Comparison of ENCODE assay signal across 8 cellular contexts in genomic region chr2:32947484-32948143, GRCh38. TPM values are rescaled to one million over a fixed set of nuclear protein-coding genes. Genes with fewer than 3 reads are reported as not detected.
A peak's percentile ranks its signal among the peaks of the same experiment; 100 is the strongest.
DNase-seq lines count a peak whose midpoint lies in the region; ATAC-seq and TF ChIP-seq lines count a peak whose summit lies in the region.

No MANE protein-coding gene starts in this region.

- H3K4me2 ChIP-seq in MM.1S (ENCODE audit: low read depth, low read length), result peak overlapping the region; percentile 77
- H3K4me2 ChIP-seq in parathyroid adenoma (ENCODE audit: low read length), result peak overlapping the region; percentile 84

- H3K36me3 ChIP-seq in MM.1S (replicated peaks; ENCODE audit: insufficient read depth, low read length), result no peaks in the 10 kb centered on the region
- no peaks in the 10 kb centered on the region for H3K36me3 ChIP-seq in parathyroid adenoma (ENCODE audit: control insufficient read depth, insufficient read depth, low read length)

- H3K27ac ChIP-seq in MM.1S (ENCODE audit: low read length), result no peak overlapping the region
- H3K27ac ChIP-seq in parathyroid adenoma, result no peak overlapping the region

- H3K9ac ChIP-seq in MM.1S (ENCODE audit: low read length), result no peak overlapping the region
- H3K9ac ChIP-seq in parathyroid adenoma, result no peak overlapping the region

- peaks cover 24% of the 10 kb centered on the region for H3K36me3 Mint-ChIP-seq in Calu3 (ENCODE audit: insufficient read depth, unreplicated experiment)
- peaks cover 5% of the 10 kb centered on the region for H3K36me3 Mint-ChIP-seq in glutamatergic neuron (ENCODE audit: unreplicated experiment)

- H3K79me2 ChIP-seq in MM.1S (ENCODE audit: low read length), result no peaks in the 10 kb centered on the region
- H3K79me2 ChIP-seq in parathyroid adenoma, result no peaks in the 10 kb centered on the region

- ATAC-seq in GM21526 (IDR thresholded peaks at IDR 0.05; ENCODE audit: low FRiP score, unreplicated experiment), result peak; percentile 32

- H3K27me3 ChIP-seq in MM.1S (replicated peaks; ENCODE audit: insufficient read depth, low read length) (0 out of 2 replicates have a peak, but pooled peaks cover 3% of the 10 kb centered on the region), parathyroid adenoma (ENCODE audit: control insufficient read depth, insufficient read depth, low read length) (no peaks in the 10 kb centered on the region)

- BruUV-seq in Calu3 (replicated peaks; lab: Mats Ljungman, UMichigan), result no TSS peak

- H3K27ac Mint-ChIP-seq in Calu3 (ENCODE audit: unreplicated experiment) (peak overlapping the region; percentile 47), glutamatergic neuron (ENCODE audit: unreplicated experiment) (no peak overlapping the region)

- peak overlapping the region; percentile 75 for H3K4me3 Mint-ChIP-seq in Calu3 (ENCODE audit: low read depth, unreplicated experiment)
- peak overlapping the region; percentile 89 for H3K4me3 Mint-ChIP-seq in glutamatergic neuron (ENCODE audit: unreplicated experiment)

- H3K9me2 ChIP-seq in MM.1S (replicated peaks; ENCODE audit: insufficient read depth, low read length), result no peaks in the 10 kb centered on the region

- H3K4me1 Mint-ChIP-seq in Calu3 (ENCODE audit: low read depth, unreplicated experiment) (peaks cover 15% of the 10 kb centered on the region), glutamatergic neuron (ENCODE audit: low read depth, unreplicated experiment) (peaks cover 5% of the 10 kb centered on the region)

- H4K20me1 ChIP-seq in MM.1S (ENCODE audit: insufficient read depth, low read length), result no peaks in the 10 kb centered on the region

- H3K27me3 Mint-ChIP-seq in Calu3 (ENCODE audit: unreplicated experiment), result no peaks in the 10 kb centered on the region
- H3K27me3 Mint-ChIP-seq in glutamatergic neuron (ENCODE audit: unreplicated experiment), result no peaks in the 10 kb centered on the region

- H2AFZ ChIP-seq in MM.1S (ENCODE audit: low read length) (peak overlapping the region; percentile 44; the same call in 1 of the 2 replicates), parathyroid adenoma (peak overlapping the region; percentile 80)

- intact Hi-C loops in Calu3 (cut with micrococcal nuclease; ENCODE audit: unreplicated experiment), result loop anchor here (2.0 to 10.0 kb wide), 3 partner anchors 85 to 427 kb away; no protein-coding TSS in a partner anchor

- CTCF ChIA-PET in Calu3 (lab: Charles Lee), result interaction anchor here (1.4 kb wide), 1 partner anchor 139 kb away, joined by 5 read pairs; no protein-coding TSS in a partner anchor

- peak; percentile 51 for DNase-seq in Calu3
- peak; percentile 38 for DNase-seq in MM.1S
- peak; percentile 69 for DNase-seq in activated effector memory CD4-positive, alpha-beta T cell treated with anti-CD3 and anti-CD28 coated beads, Interleukin-2, amount 50 U/mL, for 16 hours
- peak; percentile 52 for DNase-seq in glutamatergic neuron
- no peak for DNase-seq in cerebellar nuclear complex (lab: John Stamatoyannopoulos, UW)
- no peak for DNase-seq in superior temporal gyrus (ENCODE audit: extremely low spot score)

- TF ChIP-seq CTCF in Calu3 (IDR thresholded peaks at IDR 0.05; ENCODE audit: unreplicated experiment) (no peak), MM.1S (IDR thresholded peaks at IDR 0.05; ENCODE audit: low read length) (no peak), glutamatergic neuron (IDR thresholded peaks at IDR 0.05; ENCODE audit: partially characterized antibody, unreplicated experiment) (no peak), parathyroid adenoma (IDR thresholded peaks at IDR 0.05) (no peak)

- H3K9me3 Mint-ChIP-seq in Calu3 (ENCODE audit: low read depth, unreplicated experiment) (no peaks in the 10 kb centered on the region), glutamatergic neuron (ENCODE audit: unreplicated experiment) (peaks cover 3% of the 10 kb centered on the region)

- H3F3A ChIP-seq in MM.1S (ENCODE audit: insufficient read depth, low read length), result no peaks in the 10 kb centered on the region

- peaks cover 2% of the 10 kb centered on the region for H3K4me1 ChIP-seq in MM.1S (ENCODE audit: low read length)
- H3K4me1 ChIP-seq in parathyroid adenoma, result no peaks in the 10 kb centered on the region

- H3K4me3 ChIP-seq in MM.1S (ENCODE audit: low read length) (peak overlapping the region; percentile 61), parathyroid adenoma (ENCODE audit: low read depth, low read length) (peak overlapping the region; percentile 60)

- H3K9me3 ChIP-seq in MM.1S (replicated peaks; ENCODE audit: insufficient read depth, low read length), result no peaks in the 10 kb centered on the region
- H3K9me3 ChIP-seq in parathyroid adenoma (ENCODE audit: control insufficient read depth, low read length), result no peaks in the 10 kb centered on the region

RNA-seq across cellular contexts. Expression of gene LTBP1, which starts 0.9 kb away (rescaled TPM):
- total RNA-seq in Calu3 (2022) (12.8 and 13.9 TPM in 2 replicates), glutamatergic neuron (ENCODE audit: unreplicated experiment) (3.9 TPM)

Comparison
In these comparisons a context has a peak if more than half of its experiments do, and no peak if none do; other contexts are left out.
1. DNase-seq: peak in Calu3 (single experiment), MM.1S (single experiment), activated effector memory CD4-positive, alpha-beta T cell treated with anti-CD3 and anti-CD28 coated beads, Interleukin-2, amount 50 U/mL, for 16 hours (single experiment) and glutamatergic neuron (single experiment); none in cerebellar nuclear complex (0 of 2) and superior temporal gyrus (single experiment).